Comparison of ENCODE assay signal across 26 cellular contexts in the genomic region with DNA sequence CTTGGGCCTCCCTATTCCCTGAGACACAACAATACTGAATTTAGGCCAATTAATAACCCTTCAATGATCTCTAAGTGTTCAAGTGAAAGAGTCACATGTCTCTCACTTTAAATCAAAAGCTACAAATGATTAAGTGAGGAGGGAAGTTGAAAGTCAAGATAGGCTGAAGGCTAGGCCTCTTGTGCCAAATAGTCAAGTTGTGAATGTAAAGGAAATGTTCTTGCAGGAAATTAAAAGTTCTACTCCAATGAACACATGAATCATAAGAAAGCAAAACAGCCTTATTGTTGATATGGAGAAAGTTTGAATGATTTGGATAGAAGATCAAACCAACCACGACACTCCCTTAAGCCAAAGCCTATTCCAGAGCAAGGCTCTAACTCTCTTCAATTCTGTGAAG.
"Had no signal": no experiment of that assay in that cellular context is flagged by ENCODE, and none has a peak within 500 bp of the region (broad histone marks: within the 10 kb centered on the region; RNA-seq: fewer than 3 reads in every experiment).

No MANE protein-coding gene starts in this region.

- H3K9me3 Mint-ChIP-seq: activated CD4-positive, alpha-beta memory T cell treated with anti-CD3 and anti-CD28 coated beads for 36 hours; activated CD4-positive, alpha-beta T cell treated with anti-CD3 and anti-CD28 coated beads, Interleukin-2, amount 10 ng/mL, durations not matched to agents 24 days and 14 days; activated naive CD4-positive, alpha-beta T cell treated with anti-CD3 and anti-CD28 coated beads, Interleukin-2, amount 10 ng/mL, durations not matched to agents 7 days and 5 days; dendritic cell treated with granulocyte-macrophage colony-stimulating factor and Interleukin-4, amounts not matched to agents 40 ng/mL and 50 ng/mL, for 4 days had no signal

- H3K27me3 Mint-ChIP-seq: activated CD4-positive, alpha-beta memory T cell treated with anti-CD3 and anti-CD28 coated beads for 36 hours; activated CD4-positive, alpha-beta T cell treated with anti-CD3 and anti-CD28 coated beads for 36 hours; activated CD4-positive, alpha-beta T cell treated with anti-CD3 and anti-CD28 coated beads, Interleukin-2, amount 10 ng/mL, durations not matched to agents 24 days and 14 days; activated CD8-positive, alpha-beta memory T cell treated with anti-CD3 and anti-CD28 coated beads, Interleukin-2, amount 10 ng/mL, durations not matched to agents 7 days and 5 days; activated naive CD4-positive, alpha-beta T cell treated with anti-CD3 and anti-CD28 coated beads, Interleukin-2, amount 10 ng/mL, durations not matched to agents 7 days and 5 days; activated naive CD8-positive, alpha-beta T cell treated with anti-CD3 and anti-CD28 coated beads, Interleukin-2, amount 10 ng/mL, durations not matched to agents 7 days and 5 days; central memory CD8-positive, alpha-beta T cell; dendritic cell treated with granulocyte-macrophage colony-stimulating factor and Interleukin-4, amounts not matched to agents 40 ng/mL and 50 ng/mL, for 4 days had no signal

- H3K27ac Mint-ChIP-seq: activated CD4-positive, alpha-beta memory T cell treated with anti-CD3 and anti-CD28 coated beads for 36 hours; activated CD4-positive, alpha-beta T cell treated with anti-CD3 and anti-CD28 coated beads for 36 hours; activated CD4-positive, alpha-beta T cell treated with anti-CD3 and anti-CD28 coated beads, Interleukin-2, amount 10 ng/mL, durations not matched to agents 24 days and 14 days; activated CD8-positive, alpha-beta memory T cell treated with anti-CD3 and anti-CD28 coated beads, Interleukin-2, amount 10 ng/mL, durations not matched to agents 7 days and 5 days; activated CD8-positive, alpha-beta T cell treated with anti-CD3 and anti-CD28 coated beads, Interleukin-2, amount 10 ng/mL, durations not matched to agents 7 days and 5 days; activated naive CD4-positive, alpha-beta T cell treated with anti-CD3 and anti-CD28 coated beads, Interleukin-2, amount 10 ng/mL, durations not matched to agents 7 days and 5 days; activated naive CD4-positive, alpha-beta T cell treated with anti-CD3 and anti-CD28 coated beads, Interleukin-2, amount 50 U/mL, for 72 hours; activated naive CD8-positive, alpha-beta T cell treated with anti-CD3 and anti-CD28 coated beads, Interleukin-2, amount 10 ng/mL, durations not matched to agents 7 days and 5 days; dendritic cell treated with granulocyte-macrophage colony-stimulating factor and Interleukin-4, amounts not matched to agents 40 ng/mL and 50 ng/mL, for 4 days; endodermal cell had no signal

- H3K4me3 Mint-ChIP-seq: activated CD4-positive, alpha-beta memory T cell treated with anti-CD3 and anti-CD28 coated beads for 36 hours; activated CD4-positive, alpha-beta T cell treated with anti-CD3 and anti-CD28 coated beads for 36 hours; activated CD4-positive, alpha-beta T cell treated with anti-CD3 and anti-CD28 coated beads, Interleukin-2, amount 10 ng/mL, durations not matched to agents 24 days and 14 days; activated CD8-positive, alpha-beta memory T cell treated with anti-CD3 and anti-CD28 coated beads, Interleukin-2, amount 10 ng/mL, durations not matched to agents 7 days and 5 days; activated CD8-positive, alpha-beta T cell treated with anti-CD3 and anti-CD28 coated beads, Interleukin-2, amount 10 ng/mL, durations not matched to agents 7 days and 5 days; activated naive CD4-positive, alpha-beta T cell treated with anti-CD3 and anti-CD28 coated beads, Interleukin-2, amount 10 ng/mL, durations not matched to agents 7 days and 5 days; activated naive CD8-positive, alpha-beta T cell treated with anti-CD3 and anti-CD28 coated beads, Interleukin-2, amount 10 ng/mL, durations not matched to agents 7 days and 5 days; central memory CD8-positive, alpha-beta T cell; dendritic cell treated with granulocyte-macrophage colony-stimulating factor and Interleukin-4, amounts not matched to agents 40 ng/mL and 50 ng/mL, for 4 days; endodermal cell had no signal

- H3K4me1 Mint-ChIP-seq: activated CD4-positive, alpha-beta T cell treated with anti-CD3 and anti-CD28 coated beads for 36 hours; activated CD4-positive, alpha-beta T cell treated with anti-CD3 and anti-CD28 coated beads, Interleukin-2, amount 10 ng/mL, durations not matched to agents 24 days and 14 days; activated CD8-positive, alpha-beta memory T cell treated with anti-CD3 and anti-CD28 coated beads, Interleukin-2, amount 10 ng/mL, durations not matched to agents 7 days and 5 days; activated naive CD4-positive, alpha-beta T cell treated with anti-CD3 and anti-CD28 coated beads, Interleukin-2, amount 10 ng/mL, durations not matched to agents 7 days and 5 days; activated naive CD8-positive, alpha-beta T cell treated with anti-CD3 and anti-CD28 coated beads, Interleukin-2, amount 10 ng/mL, durations not matched to agents 7 days and 5 days; central memory CD8-positive, alpha-beta T cell had no signal

- FAIRE-seq: bronchial epithelial cell had no signal

- ATAC-seq: activated CD4-positive, alpha-beta T cell treated with anti-CD3 and anti-CD28 coated beads for 36 hours; activated CD8-positive, alpha-beta memory T cell treated with anti-CD3 and anti-CD28 coated beads, Interleukin-2, amount 10 ng/mL, durations not matched to agents 7 days and 5 days; activated CD8-positive, alpha-beta T cell treated with anti-CD3 and anti-CD28 coated beads, Interleukin-2, amount 10 ng/mL, durations not matched to agents 7 days and 5 days; activated naive CD4-positive, alpha-beta T cell treated with anti-CD3 and anti-CD28 coated beads, Interleukin-2, amount 50 U/mL, for 72 hours; foreskin keratinocyte; gastrocnemius medialis had no signal

- DNase-seq: activated CD4-positive, alpha-beta memory T cell treated with anti-CD3 and anti-CD28 coated beads for 36 hours; activated CD4-positive, alpha-beta T cell treated with anti-CD3 and anti-CD28 coated beads for 36 hours; activated CD4-positive, alpha-beta T cell treated with anti-CD3 and anti-CD28 coated beads, Interleukin-2, amount 10 ng/mL, durations not matched to agents 24 days and 14 days; activated CD4-positive, CD25-positive, alpha-beta regulatory T cell; activated CD4-positive, CD25-positive, alpha-beta regulatory T cell treated with anti-CD3 and anti-CD28 coated beads, Interleukin-2, amount 50 U/mL, for 72 hours; activated CD8-positive, alpha-beta memory T cell treated with anti-CD3 and anti-CD28 coated beads, Interleukin-2, amount 10 ng/mL, durations not matched to agents 7 days and 5 days; activated CD8-positive, alpha-beta memory T cell treated with anti-CD3 and anti-CD28 coated beads, Interleukin-2, amount 50 U/mL, for 4 hours; activated CD8-positive, alpha-beta T cell treated with anti-CD3 and anti-CD28 coated beads, Interleukin-2, amount 10 ng/mL, durations not matched to agents 7 days and 5 days; activated gamma-delta T cell; activated naive CD4-positive, alpha-beta T cell; activated naive CD4-positive, alpha-beta T cell treated with anti-CD3 and anti-CD28 coated beads, Interleukin-2, amount 10 ng/mL, durations not matched to agents 7 days and 5 days; activated naive CD8-positive, alpha-beta T cell treated with anti-CD3 and anti-CD28 coated beads, Interleukin-2, amount 10 ng/mL, durations not matched to agents 7 days and 5 days; activated T-cell treated with anti-CD3 and anti-CD28 coated beads, Interleukin-2, amount 50 U/mL, for 1 hour; activated T-cell treated with anti-CD3 and anti-CD28 coated beads, Interleukin-2, amount 50 U/mL, for 48 hours; brain microvascular endothelial cell; dorsolateral prefrontal cortex; effector memory CD4-positive, alpha-beta T cell; endodermal cell; erythroblast; foreskin keratinocyte; gastrocnemius medialis; T-helper 2 cell had no signal

- H3K36me3 Mint-ChIP-seq: activated CD4-positive, alpha-beta memory T cell treated with anti-CD3 and anti-CD28 coated beads for 36 hours; activated CD8-positive, alpha-beta memory T cell treated with anti-CD3 and anti-CD28 coated beads, Interleukin-2, amount 10 ng/mL, durations not matched to agents 7 days and 5 days; activated naive CD4-positive, alpha-beta T cell treated with anti-CD3 and anti-CD28 coated beads, Interleukin-2, amount 10 ng/mL, durations not matched to agents 7 days and 5 days; activated naive CD4-positive, alpha-beta T cell treated with anti-CD3 and anti-CD28 coated beads, Interleukin-2, amount 50 U/mL, for 72 hours; activated naive CD8-positive, alpha-beta T cell treated with anti-CD3 and anti-CD28 coated beads, Interleukin-2, amount 10 ng/mL, durations not matched to agents 7 days and 5 days had no signal
